In the genomic region with DNA sequence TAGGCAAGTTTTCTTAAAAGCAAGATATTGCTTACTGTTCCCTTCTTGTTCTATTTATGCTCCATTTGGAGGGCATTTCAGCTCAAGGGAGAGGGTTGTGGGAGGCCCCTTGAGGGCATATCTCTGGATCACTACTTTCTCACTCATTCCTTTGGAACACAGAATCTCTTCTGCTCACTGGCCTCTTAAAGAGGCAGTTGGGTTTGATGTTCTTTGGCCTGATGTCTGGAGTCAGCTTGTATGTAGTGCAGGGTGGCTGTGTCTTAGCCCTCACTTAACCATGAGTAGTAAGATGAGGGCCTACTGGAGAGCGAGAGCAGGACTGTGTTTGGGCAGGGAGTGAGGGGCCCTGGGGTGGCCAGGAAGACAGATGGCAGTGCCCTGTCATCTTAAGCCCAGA, we compare ENCODE assay signal across 19 cellular contexts.
"Had no signal": no experiment of that assay in that cellular context is flagged by ENCODE, and none has a peak within 500 bp of the region (broad histone marks: within the 10 kb centered on the region; RNA-seq: fewer than 3 reads in every experiment).

No MANE protein-coding gene starts in this region.

- H3K27ac ChIP-seq: cardiac muscle cell, esophagus muscularis mucosa, gastrocnemius medialis, prostate gland, right atrium auricular region, spleen, testis, upper lobe of left lung had no signal

- H3K9me3 Mint-ChIP-seq: activated naive CD4-positive, alpha-beta T cell treated with anti-CD3 and anti-CD28 coated beads, Interleukin-2, amount 10 ng/mL, durations not matched to agents 7 days and 5 days; activated T-cell treated with anti-CD3 and anti-CD28 coated beads, Interleukin-2, amount 50 U/mL, for 4 hours had no signal

- H3K36me3 ChIP-seq: prostate gland had no signal

- H3K9me3 ChIP-seq: esophagus muscularis mucosa, gastrocnemius medialis, mucosa of descending colon, prostate gland, right atrium auricular region, spleen, testis, upper lobe of left lung had no signal

- H3K27me3 Mint-ChIP-seq: activated naive CD4-positive, alpha-beta T cell treated with anti-CD3 and anti-CD28 coated beads, Interleukin-2, amount 10 ng/mL, durations not matched to agents 7 days and 5 days had no signal

- H3K27me3 ChIP-seq: cardiac muscle cell, esophagus muscularis mucosa, gastrocnemius medialis, right atrium auricular region, spleen, testis, upper lobe of left lung had no signal

- H3K27ac Mint-ChIP-seq: activated naive CD4-positive, alpha-beta T cell treated with anti-CD3 and anti-CD28 coated beads, Interleukin-2, amount 10 ng/mL, durations not matched to agents 7 days and 5 days had no signal

- ATAC-seq: activated T-cell treated with anti-CD3 and anti-CD28 coated beads, Interleukin-2, amount 50 U/mL, for 4 hours; gastrocnemius medialis; mucosa of descending colon; SK-N-SH treated with all-trans-retinoic acid at 6 μM for 48 hours had no signal

- H3K4me1 ChIP-seq: prostate gland had no signal

- H3K4me3 ChIP-seq: cardiac muscle cell, esophagus muscularis mucosa, gastrocnemius medialis, mucosa of descending colon, prostate gland, right atrium auricular region, spleen, testis, upper lobe of left lung had no signal

- DNase-seq: activated CD4-positive, alpha-beta T cell treated with anti-CD3 and anti-CD28 coated beads, Interleukin-2, amount 50 U/mL, for 4 hours; activated CD8-positive, alpha-beta memory T cell treated with anti-CD3 and anti-CD28 coated beads, Interleukin-2, amount 50 U/mL, for 48 hours; activated effector memory CD4-positive, alpha-beta T cell treated with Interleukin-2 at 50 U/mL for 16 hours; activated naive CD4-positive, alpha-beta T cell treated with anti-CD3 and anti-CD28 coated beads, Interleukin-2, amount 10 ng/mL, durations not matched to agents 7 days and 5 days; activated T-cell treated with anti-CD3 and anti-CD28 coated beads, Interleukin-2, amount 50 U/mL, for 4 hours; effector memory CD4-positive, alpha-beta T cell; gastrocnemius medialis; head of caudate nucleus; mucosa of descending colon; stimulated activated CD4-positive, alpha-beta T cell treated with anti-CD3 and anti-CD28 coated beads, Interleukin-4, amount 100 ng/mL, for 1 hour; stimulated activated naive CD4-positive, alpha-beta T cell; testis; upper lobe of left lung had no signal

- H3K4me3 Mint-ChIP-seq: activated naive CD4-positive, alpha-beta T cell treated with anti-CD3 and anti-CD28 coated beads, Interleukin-2, amount 10 ng/mL, durations not matched to agents 7 days and 5 days; activated T-cell treated with anti-CD3 and anti-CD28 coated beads, Interleukin-2, amount 50 U/mL, for 4 hours had no signal
